18 cellular contexts compared by ENCODE assay signal in genomic region chr5:139675825-139676224, GRCh38. TPM values are rescaled to one million over a fixed set of nuclear protein-coding genes. Genes with fewer than 3 reads are reported as not detected.
A peak's percentile ranks its signal among the peaks of the same experiment; 100 is the strongest.
DNase-seq lines count a peak whose midpoint lies in the region; ATAC-seq and TF ChIP-seq lines count a peak whose summit lies in the region.
"Had no signal": no experiment of that assay in that cellular context is flagged by ENCODE, and none has a peak within 500 bp of the region (broad histone marks: within the 10 kb centered on the region; RNA-seq: fewer than 3 reads in every experiment).

No MANE protein-coding gene starts in this region.

- TF ChIP-seq CTCF in HCT116 (IDR thresholded peaks at IDR 0.05 in 2 of 3, conservative IDR thresholded peaks at IDR 0.05 in 1 of 3; ENCODE audit: borderline replicate concordance in 1 of 3, insufficient read depth in 1 of 3, low read depth in 2 of 3, low read length in 2 of 3) (no peak), WTC11 (IDR thresholded peaks at IDR 0.05) (no peak), adrenal gland (IDR thresholded peaks at IDR 0.05) (no peak)

- RAD21 ChIA-PET in HCT116 (lab: Charles Lee; ENCODE audit: low non-redundant PET in 1 of 2, low total read pairs in 2 of 2, uncharacterized antibody in 2 of 2, unreplicated experiment in 2 of 2): no interaction called here

- H3K27ac Mint-ChIP-seq in WTC11 (no peak overlapping the region), immature natural killer cell (peak overlapping the region; percentile 44 to 92 (median 84))

- H3K27me3 ChIP-seq in HCT116 (ENCODE audit: insufficient read depth, low read length): no peaks in the 10 kb centered on the region
- no peaks in the 10 kb centered on the region for H3K27me3 ChIP-seq in skeletal muscle tissue (ENCODE audit: control insufficient read depth in 3 of 3, insufficient read depth in 3 of 3, low read length in 3 of 3)
- H3K27me3 ChIP-seq in adrenal gland: no peaks in the 10 kb centered on the region
- H3K27me3 ChIP-seq: tibial artery had no signal

- H3K36me3 Mint-ChIP-seq in WTC11 (peaks cover 7% of the 10 kb centered on the region), immature natural killer cell (peaks cover 3 to 7% (median 5%) of the 10 kb centered on the region in 3 donors)

- H3K4me3 Mint-ChIP-seq in WTC11 (no peak overlapping the region), immature natural killer cell (peak overlapping the region in 4 of 5 donors; percentile 20 to 65 (median 50))

- H3K9me3 ChIP-seq in HCT116 (ENCODE audit: control insufficient read depth in 1 of 2, insufficient read depth in 1 of 2, low read depth in 1 of 2, low read length in 2 of 2) (no peaks in the 10 kb centered on the region), skeletal muscle tissue (ENCODE audit: control insufficient read depth in 3 of 3, low read length in 3 of 3) (no peaks in the 10 kb centered on the region), adrenal gland (replicated peaks in 1 of 3) (no peaks in the 10 kb centered on the region)
- H3K9me3 ChIP-seq: Caco-2, tibial artery had no signal

- CTCF ChIA-PET in HCT116 (lab: Charles Lee): interaction anchor here (0.8 kb wide), 1 partner anchor 9 kb away, joined by 3 read pairs; no protein-coding TSS in a partner anchor
- CTCF ChIA-PET in WTC11 (lab: Charles Lee): interaction anchor here (2.4 kb wide), 1 partner anchor 90 kb away, joined by 10 read pairs; no protein-coding TSS in a partner anchor

- no peaks in the 10 kb centered on the region for H3K9me3 Mint-ChIP-seq in WTC11
- H3K9me3 Mint-ChIP-seq in immature natural killer cell: no peaks in the 10 kb centered on the region

- H3K4me3 ChIP-seq in HCT116 (replicated peaks in 1 of 2; ENCODE audit: low read depth in 1 of 2, low read length in 2 of 2): no peak overlapping the region
- H3K4me3 ChIP-seq in skeletal muscle tissue (ENCODE audit: low read length in 3 of 3): no peak overlapping the region
- H3K4me3 ChIP-seq in adrenal gland: no peak overlapping the region

- H3K4me1 Mint-ChIP-seq in WTC11: peaks cover 48% of the 10 kb centered on the region
- peaks cover 84 to 89% of the 10 kb centered on the region in 2 donors for H3K4me1 Mint-ChIP-seq in immature natural killer cell

- peak; percentile 46 for ATAC-seq in HCT116
- ATAC-seq in WTC11: no peak
- no peak for ATAC-seq in HG03097 (IDR thresholded peaks at IDR 0.05; ENCODE audit: low FRiP score, unreplicated experiment)

- H3K27me3 Mint-ChIP-seq in WTC11 (ENCODE audit: low read depth): no peaks in the 10 kb centered on the region
- peaks cover 0 to 2% (median 2%) of the 10 kb centered on the region in 3 donors for H3K27me3 Mint-ChIP-seq in immature natural killer cell (ENCODE audit: low read depth in 3 of 3)

- TF ChIP-seq POLR2A in HCT116 (IDR thresholded peaks at IDR 0.05; ENCODE audit: borderline replicate concordance, extremely low read depth, insufficient read depth, insufficient read length): no peak
- TF ChIP-seq POLR2A in adrenal gland (IDR thresholded peaks at IDR 0.05): no peak

- H3K27ac ChIP-seq in HCT116 (ENCODE audit: low read depth, low read length): no peak overlapping the region
- peak overlapping the region; percentile 74 for H3K27ac ChIP-seq in skeletal muscle tissue (ENCODE audit: low read depth, low read length)
- peak overlapping the region in 1 of 5 donors; percentile 18 for H3K27ac ChIP-seq in adrenal gland

- 87 to 100% (median 91%) methylated on average over 3 to 4 of the region's 4 CpGs for WGBS in adrenal gland, 4 donors

- intact Hi-C loops in HCT116 (cut with micrococcal nuclease) (no loop called here), adrenal gland (cut with DNase I) (loop anchor here in 1 of 2 donors (5.0 kb wide), 1 partner anchor 39 kb away; no protein-coding TSS in a partner anchor)

- no peak overlapping the region for H2AFZ ChIP-seq in HCT116 (ENCODE audit: low read depth, low read length, poor library complexity, severe bottlenecking)

- TF ChIP-seq RAD21 in HCT116 (IDR thresholded peaks at IDR 0.05; ENCODE audit: low read depth): no peak

- POLR2A ChIA-PET in HCT116 (lab: Charles Lee): no interaction called here
- POLR2A ChIA-PET in WTC11 (lab: Charles Lee): no interaction called here

- H3K9ac ChIP-seq in HCT116 (ENCODE audit: low read length) (no peak overlapping the region), skeletal muscle tissue (ENCODE audit: low read depth in 1 of 3, low read length in 3 of 3) (peak overlapping the region in 2 of 3 donors; percentile 64 to 65)

- H3K36me3 ChIP-seq in HCT116 (ENCODE audit: control insufficient read depth in 1 of 2, insufficient read depth in 2 of 2, low read length in 2 of 2) (peaks cover 0 to 4% of the 10 kb centered on the region in 2 experiments; a peak in 1 of 4 replicates), skeletal muscle tissue (ENCODE audit: control insufficient read depth in 3 of 3, insufficient read depth in 3 of 3, low read length in 3 of 3) (peaks cover 7 to 12% (median 8%) of the 10 kb centered on the region in 3 donors), adrenal gland (replicated peaks in 1 of 2) (peaks cover 0 to 4% of the 10 kb centered on the region in 2 donors)

- H3K79me2 ChIP-seq in HCT116 (ENCODE audit: insufficient read depth, low read length): peaks cover 57% of the 10 kb centered on the region

- no peaks in the 10 kb centered on the region for H4K20me1 ChIP-seq in HCT116 (ENCODE audit: insufficient read depth)

- BruUV-seq in HCT116 (replicated peaks; lab: Mats Ljungman, UMichigan): no TSS peak

- H3K4me1 ChIP-seq in HCT116 (ENCODE audit: control insufficient read depth in 1 of 2, insufficient read depth in 2 of 2, low read length in 2 of 2) (peaks cover 13 to 22% of the 10 kb centered on the region in 2 experiments; a peak in 2 of 4 replicates), skeletal muscle tissue (ENCODE audit: control insufficient read depth in 3 of 3, insufficient read depth in 3 of 3, low read length in 3 of 3) (peaks cover 74 to 92% (median 83%) of the 10 kb centered on the region in 3 donors), adrenal gland (replicated peaks in 1 of 2) (peaks cover 0 to 41% of the 10 kb centered on the region in 2 donors)

- no peak overlapping the region for H3K4me2 ChIP-seq in HCT116 (ENCODE audit: low read length)

- DNase-seq in HCT116 (ENCODE audit: low read depth, low spot score): no peak
- DNase-seq in WTC11 (ENCODE audit: low spot score): no peak
- DNase-seq in immature natural killer cell: no peak
- no peak for DNase-seq in activated T-cell treated with anti-CD3 and anti-CD28 coated beads, Interleukin-2, amount 50 U/mL, for 48 hours
- DNase-seq in adrenal gland: no peak
- no peak for DNase-seq in NCI-H1048 (lab: John Stamatoyannopoulos, UW)
- DNase-seq: activated CD4-positive, alpha-beta T cell treated with anti-CD3 and anti-CD28 coated beads for 1 hour; activated naive CD4-positive, alpha-beta T cell; Caco-2; dermis blood vessel endothelial cell; islet precursor cell; NCI-H2029; SHP77; stimulated activated CD4-positive, alpha-beta T cell treated with anti-CD3 and anti-CD28 coated beads, Interleukin-4, amount 100 ng/mL, for 1 hour; T-helper 2 cell; tibial artery had no signal

- H3K9me2 ChIP-seq in HCT116 (ENCODE audit: insufficient read depth): no peaks in the 10 kb centered on the region

TF ChIP-seq in WTC11, 78 proteins besides CTCF, POLR2A, EP300 and RAD21:
- TF ChIP-seq ZNF263 (CRISPR knock-in tag; IDR thresholded peaks at IDR 0.05; ENCODE audit: low read depth): peak; percentile 76
- TF ChIP-seq, protein P1, sequence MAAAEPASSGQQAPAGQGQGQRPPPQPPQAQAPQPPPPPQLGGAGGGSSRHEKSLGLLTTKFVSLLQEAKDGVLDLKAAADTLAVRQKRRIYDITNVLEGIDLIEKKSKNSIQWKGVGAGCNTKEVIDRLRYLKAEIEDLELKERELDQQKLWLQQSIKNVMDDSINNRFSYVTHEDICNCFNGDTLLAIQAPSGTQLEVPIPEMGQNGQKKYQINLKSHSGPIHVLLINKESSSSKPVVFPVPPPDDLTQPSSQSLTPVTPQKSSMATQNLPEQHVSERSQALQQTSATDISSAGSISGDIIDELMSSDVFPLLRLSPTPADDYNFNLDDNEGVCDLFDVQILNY (CRISPR knock-in tag; IDR thresholded peaks at IDR 0.05): no peak

RNA-seq across cellular contexts. Expression of gene CXXC5, which starts 27.7 kb away (rescaled TPM):
- total RNA-seq in HCT116 (2021; ENCODE audit: unreplicated experiment): 43.1 TPM
- polyA plus RNA-seq in HCT116 (2012): 34.4 and 46.2 TPM in 2 replicates
- total RNA-seq in WTC11 (2021): 77.5 to 97.2 TPM (median 78.0 TPM) in 3 replicates
- polyA plus RNA-seq in immature natural killer cell: 100 to 1,000 TPM; 339 to 410 (median 385) TPM
- 66.8 TPM for total RNA-seq in skeletal muscle tissue
- total RNA-seq in adrenal gland: 10 to 100 TPM; 33.5 to 79.3 (median 42.4) TPM
- 10 to 100 TPM; 17.7 to 29.8 (median 27.8) TPM for polyA plus RNA-seq in adrenal gland
